1 cellular context compared by ENCODE assay signal in the genomic region with DNA sequence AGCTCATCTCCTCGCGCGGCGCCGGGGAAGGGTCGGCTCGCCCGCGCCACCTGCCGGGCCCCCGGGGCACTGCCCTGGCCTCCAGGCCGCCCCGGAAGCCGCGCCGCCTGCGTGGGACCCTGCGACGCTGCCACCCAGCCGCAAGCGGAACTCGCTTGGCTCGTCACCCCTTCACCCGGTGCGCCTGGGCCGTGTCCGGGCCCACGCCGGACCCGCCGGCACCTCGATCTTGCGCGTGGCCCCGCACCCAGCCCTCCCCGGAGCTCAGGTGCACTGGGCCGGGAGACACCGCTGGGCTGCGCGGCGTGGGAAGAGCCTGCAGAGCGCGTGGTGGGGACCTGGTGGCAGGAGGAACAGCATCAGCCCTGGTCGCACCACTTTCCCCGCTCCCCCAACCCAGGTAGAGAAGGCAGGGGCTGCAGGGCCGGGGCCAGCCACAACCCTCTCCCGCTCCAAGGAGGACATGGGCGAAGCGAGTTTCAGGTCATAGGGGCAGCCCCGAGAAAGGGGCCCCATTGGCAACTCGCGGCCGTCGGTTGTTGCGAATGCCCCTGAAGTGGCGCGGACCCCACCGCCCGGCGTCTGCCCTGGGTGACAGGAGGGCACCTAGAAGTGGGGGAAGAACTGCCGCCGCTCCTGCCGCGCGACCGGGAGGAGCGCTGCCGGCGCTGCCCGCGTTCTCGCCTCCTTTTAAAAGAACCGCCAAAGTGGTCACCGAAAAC.
TF ChIP-seq lines count a peak whose summit lies in the region.

No MANE protein-coding gene starts in this region.

TF ChIP-seq in GM23338, 12 proteins besides CTCF, POLR2A, EP300 and RAD21 (continued from another document):
- TF ChIP-seq, protein P1, sequence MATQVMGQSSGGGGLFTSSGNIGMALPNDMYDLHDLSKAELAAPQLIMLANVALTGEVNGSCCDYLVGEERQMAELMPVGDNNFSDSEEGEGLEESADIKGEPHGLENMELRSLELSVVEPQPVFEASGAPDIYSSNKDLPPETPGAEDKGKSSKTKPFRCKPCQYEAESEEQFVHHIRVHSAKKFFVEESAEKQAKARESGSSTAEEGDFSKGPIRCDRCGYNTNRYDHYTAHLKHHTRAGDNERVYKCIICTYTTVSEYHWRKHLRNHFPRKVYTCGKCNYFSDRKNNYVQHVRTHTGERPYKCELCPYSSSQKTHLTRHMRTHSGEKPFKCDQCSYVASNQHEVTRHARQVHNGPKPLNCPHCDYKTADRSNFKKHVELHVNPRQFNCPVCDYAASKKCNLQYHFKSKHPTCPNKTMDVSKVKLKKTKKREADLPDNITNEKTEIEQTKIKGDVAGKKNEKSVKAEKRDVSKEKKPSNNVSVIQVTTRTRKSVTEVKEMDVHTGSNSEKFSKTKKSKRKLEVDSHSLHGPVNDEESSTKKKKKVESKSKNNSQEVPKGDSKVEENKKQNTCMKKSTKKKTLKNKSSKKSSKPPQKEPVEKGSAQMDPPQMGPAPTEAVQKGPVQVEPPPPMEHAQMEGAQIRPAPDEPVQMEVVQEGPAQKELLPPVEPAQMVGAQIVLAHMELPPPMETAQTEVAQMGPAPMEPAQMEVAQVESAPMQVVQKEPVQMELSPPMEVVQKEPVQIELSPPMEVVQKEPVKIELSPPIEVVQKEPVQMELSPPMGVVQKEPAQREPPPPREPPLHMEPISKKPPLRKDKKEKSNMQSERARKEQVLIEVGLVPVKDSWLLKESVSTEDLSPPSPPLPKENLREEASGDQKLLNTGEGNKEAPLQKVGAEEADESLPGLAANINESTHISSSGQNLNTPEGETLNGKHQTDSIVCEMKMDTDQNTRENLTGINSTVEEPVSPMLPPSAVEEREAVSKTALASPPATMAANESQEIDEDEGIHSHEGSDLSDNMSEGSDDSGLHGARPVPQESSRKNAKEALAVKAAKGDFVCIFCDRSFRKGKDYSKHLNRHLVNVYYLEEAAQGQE (IDR thresholded peaks at IDR 0.05; ENCODE audit: unreplicated experiment), result peak; percentile 6
- no peak for TF ChIP-seq NANOG (IDR thresholded peaks at IDR 0.05; ENCODE audit: borderline replicate concordance)
- no peak for TF ChIP-seq EZH2 (IDR thresholded peaks at IDR 0.05; ENCODE audit: low read depth, unreplicated experiment)
- TF ChIP-seq EZH2phosphoT487 (IDR thresholded peaks at IDR 0.05; ENCODE audit: unreplicated experiment), result no peak
- peak; percentile 54 for TF ChIP-seq POLR2AphosphoS5 (IDR thresholded peaks at IDR 0.05; ENCODE audit: low read depth)
